10 cellular contexts compared by ENCODE assay signal in genomic region chr7:76509931-76510877, GRCh38. TPM values are rescaled to one million over a fixed set of nuclear protein-coding genes. Genes with fewer than 3 reads are reported as not detected.
DNase-seq lines count a peak whose midpoint lies in the region; ATAC-seq, FAIRE-seq and TF ChIP-seq lines count a peak whose summit lies in the region.
"Had no signal": no experiment of that assay in that cellular context is flagged by ENCODE, and none has a peak within 500 bp of the region (broad histone marks: within the 10 kb centered on the region; RNA-seq: fewer than 3 reads in every experiment).

TSS of gene UPK3B (plus strand) at chr7:76510552. CDS start at chr7:76510653, 101 bp downstream.

- H3K4me3 ChIP-seq in kidney (ENCODE audit: low read length in 2 of 2): no peak within 1 kb of the TSS

- FAIRE-seq in kidney (lab: Jason Lieb, UNC): no peak

- no peaks in the 10 kb centered on the region for H3K4me1 ChIP-seq in kidney (ENCODE audit: control insufficient read depth in 1 of 2, insufficient read depth in 1 of 2, low read depth in 1 of 2, low read length in 2 of 2)

- no peak for DNase-seq in stimulated activated naive CD8-positive, alpha-beta T cell treated with anti-CD3 and anti-CD28 coated beads, Interleukin-15, Interleukin-2, amounts not matched to agents 100 U/mL and 50 U/mL, for 24 hours
- DNase-seq in kidney (peak; percentile 77), NCI-H510A (lab: John Stamatoyannopoulos, UW) (no peak), NCI-H2227 (lab: John Stamatoyannopoulos, UW; ENCODE audit: unreplicated experiment) (no peak)

- no peak within 1 kb of the TSS for H3K4me3 Mint-ChIP-seq in stimulated activated naive CD8-positive, alpha-beta T cell treated with anti-CD3 and anti-CD28 coated beads, Interleukin-15, Interleukin-2, amounts not matched to agents 100 ng/mL and 50 ng/mL, for 24 hours
- H3K4me3 Mint-ChIP-seq: nephron had no signal

- H3K4me1 Mint-ChIP-seq in stimulated activated naive CD8-positive, alpha-beta T cell treated with anti-CD3 and anti-CD28 coated beads, Interleukin-15, Interleukin-2, amounts not matched to agents 100 ng/mL and 50 ng/mL, for 24 hours (ENCODE audit: low read depth): no peaks in the 10 kb centered on the region

- TF ChIP-seq CTCF in kidney (IDR thresholded peaks at IDR 0.05; ENCODE audit: borderline replicate concordance, extremely low read depth, insufficient read depth): no peak

- no peaks in the 10 kb centered on the region for H3K9me3 Mint-ChIP-seq in stimulated activated naive CD8-positive, alpha-beta T cell treated with anti-CD3 and anti-CD28 coated beads, Interleukin-15, Interleukin-2, amounts not matched to agents 100 ng/mL and 50 ng/mL, for 24 hours
- H3K9me3 Mint-ChIP-seq: nephron had no signal

- H3K36me3 Mint-ChIP-seq in stimulated activated naive CD8-positive, alpha-beta T cell treated with anti-CD3 and anti-CD28 coated beads, Interleukin-15, Interleukin-2, amounts not matched to agents 100 ng/mL and 50 ng/mL, for 24 hours (ENCODE audit: low read depth): peaks cover 7% of the 10 kb centered on the region

- no peak within 1 kb of the TSS for H3K27ac ChIP-seq in kidney (ENCODE audit: low read depth in 2 of 2, low read length in 2 of 2)

- intact Hi-C loops in kidney (cut with DNase I): no loop called here

- H3K27me3 Mint-ChIP-seq in stimulated activated naive CD8-positive, alpha-beta T cell treated with anti-CD3 and anti-CD28 coated beads, Interleukin-15, Interleukin-2, amounts not matched to agents 100 ng/mL and 50 ng/mL, for 24 hours: no peaks in the 10 kb centered on the region

- no peak within 1 kb of the TSS for H3K9ac ChIP-seq in kidney (ENCODE audit: low read length in 2 of 2)

- no peaks in the 10 kb centered on the region for H3K36me3 ChIP-seq in kidney (ENCODE audit: control insufficient read depth in 1 of 2, insufficient read depth in 2 of 2, low read length in 2 of 2)

- ATAC-seq in stimulated activated naive CD8-positive, alpha-beta T cell treated with anti-CD3 and anti-CD28 coated beads, Interleukin-15, Interleukin-2, amounts not matched to agents 100 U/mL and 50 U/mL, for 24 hours: no peak
- ATAC-seq in SK-N-SH treated with all-trans-retinoic acid at 6 μM for 48 hours (peak; percentile 3), GM21529 (IDR thresholded peaks at IDR 0.05; ENCODE audit: unreplicated experiment) (no peak), HG02610 (IDR thresholded peaks at IDR 0.05; ENCODE audit: unreplicated experiment) (no peak)

- H3K27ac Mint-ChIP-seq in stimulated activated naive CD8-positive, alpha-beta T cell treated with anti-CD3 and anti-CD28 coated beads, Interleukin-15, Interleukin-2, amounts not matched to agents 100 ng/mL and 50 ng/mL, for 24 hours: peak within 1 kb of the TSS; percentile 26

- no peaks in the 10 kb centered on the region for H3K9me3 ChIP-seq in kidney (ENCODE audit: control insufficient read depth in 1 of 2, low read length in 2 of 2)

TF ChIP-seq in SK-N-SH treated with all-trans-retinoic acid at 6 μM for 48 hours, 23 proteins besides CTCF, POLR2A, EP300 and RAD21:
- TF ChIP-seq, protein P1, sequence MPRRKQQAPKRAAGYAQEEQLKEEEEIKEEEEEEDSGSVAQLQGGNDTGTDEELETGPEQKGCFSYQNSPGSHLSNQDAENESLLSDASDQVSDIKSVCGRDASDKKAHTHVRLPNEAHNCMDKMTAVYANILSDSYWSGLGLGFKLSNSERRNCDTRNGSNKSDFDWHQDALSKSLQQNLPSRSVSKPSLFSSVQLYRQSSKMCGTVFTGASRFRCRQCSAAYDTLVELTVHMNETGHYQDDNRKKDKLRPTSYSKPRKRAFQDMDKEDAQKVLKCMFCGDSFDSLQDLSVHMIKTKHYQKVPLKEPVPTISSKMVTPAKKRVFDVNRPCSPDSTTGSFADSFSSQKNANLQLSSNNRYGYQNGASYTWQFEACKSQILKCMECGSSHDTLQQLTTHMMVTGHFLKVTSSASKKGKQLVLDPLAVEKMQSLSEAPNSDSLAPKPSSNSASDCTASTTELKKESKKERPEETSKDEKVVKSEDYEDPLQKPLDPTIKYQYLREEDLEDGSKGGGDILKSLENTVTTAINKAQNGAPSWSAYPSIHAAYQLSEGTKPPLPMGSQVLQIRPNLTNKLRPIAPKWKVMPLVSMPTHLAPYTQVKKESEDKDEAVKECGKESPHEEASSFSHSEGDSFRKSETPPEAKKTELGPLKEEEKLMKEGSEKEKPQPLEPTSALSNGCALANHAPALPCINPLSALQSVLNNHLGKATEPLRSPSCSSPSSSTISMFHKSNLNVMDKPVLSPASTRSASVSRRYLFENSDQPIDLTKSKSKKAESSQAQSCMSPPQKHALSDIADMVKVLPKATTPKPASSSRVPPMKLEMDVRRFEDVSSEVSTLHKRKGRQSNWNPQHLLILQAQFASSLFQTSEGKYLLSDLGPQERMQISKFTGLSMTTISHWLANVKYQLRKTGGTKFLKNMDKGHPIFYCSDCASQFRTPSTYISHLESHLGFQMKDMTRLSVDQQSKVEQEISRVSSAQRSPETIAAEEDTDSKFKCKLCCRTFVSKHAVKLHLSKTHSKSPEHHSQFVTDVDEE (CRISPR knock-in tag; IDR thresholded peaks at IDR 0.05): no peak
- no peak for TF ChIP-seq ZFP30 (CRISPR knock-in tag; IDR thresholded peaks at IDR 0.05)
- no peak for TF ChIP-seq CSDC2 (CRISPR knock-in tag; IDR thresholded peaks at IDR 0.05)
- TF ChIP-seq CSRNP3 (CRISPR knock-in tag; IDR thresholded peaks at IDR 0.05): no peak
- TF ChIP-seq ISL1 (CRISPR knock-in tag; IDR thresholded peaks at IDR 0.05): no peak
- TF ChIP-seq OSR1 (CRISPR knock-in tag; IDR thresholded peaks at IDR 0.05): no peak
- no peak for TF ChIP-seq TOX (CRISPR knock-in tag; IDR thresholded peaks at IDR 0.05; ENCODE audit: borderline replicate concordance)
- TF ChIP-seq BACH2 (CRISPR knock-in tag; IDR thresholded peaks at IDR 0.05; ENCODE audit: borderline replicate concordance): no peak
- TF ChIP-seq ZNF565 (CRISPR knock-in tag; conservative IDR thresholded peaks at IDR 0.05; ENCODE audit: low read depth): no peak
- no peak for TF ChIP-seq ZFP3 (CRISPR knock-in tag; IDR thresholded peaks at IDR 0.05)
- no peak for TF ChIP-seq ESRRG (CRISPR knock-in tag; IDR thresholded peaks at IDR 0.05)
- no peak for TF ChIP-seq TCF4 (CRISPR knock-in tag; IDR thresholded peaks at IDR 0.05; ENCODE audit: borderline replicate concordance)
- TF ChIP-seq POU6F1 (CRISPR knock-in tag; IDR thresholded peaks at IDR 0.05; ENCODE audit: borderline replicate concordance, low read depth): no peak

RNA-seq across cellular contexts. Expression of gene UPK3B, which starts in this region (rescaled TPM):
- 1.9 TPM for total RNA-seq in kidney
- polyA plus RNA-seq in kidney (ENCODE audit: insufficient read depth, low read depth, low replicate concordance): 0.15 TPM
- total RNA-seq: epithelial cell of proximal tubule had no signal
